Comparison of ENCODE assay signal across 10 cellular contexts in genomic region chr6:17863971-17864754, GRCh38.
DNase-seq lines count a peak whose midpoint lies in the region; ATAC-seq and TF ChIP-seq lines count a peak whose summit lies in the region.
"Had no signal": no experiment of that assay in that cellular context is flagged by ENCODE, and none has a peak within 500 bp of the region (broad histone marks: within the 10 kb centered on the region; RNA-seq: fewer than 3 reads in every experiment).

No MANE protein-coding gene starts in this region.

- ATAC-seq in GM19351 (IDR thresholded peaks at IDR 0.05; ENCODE audit: unreplicated experiment), result no peak
- no peak for ATAC-seq in HG02571 (IDR thresholded peaks at IDR 0.05; ENCODE audit: unreplicated experiment)
- ATAC-seq: activated CD4-positive, alpha-beta T cell treated with anti-CD3 and anti-CD28 coated beads for 36 hours had no signal

- peak overlapping the region; percentile 46 for H3K27ac Mint-ChIP-seq in nephron progenitor cell
- no peak overlapping the region for H3K27ac Mint-ChIP-seq in Calu3 (ENCODE audit: unreplicated experiment)
- H3K27ac Mint-ChIP-seq: activated CD4-positive, alpha-beta T cell treated with anti-CD3 and anti-CD28 coated beads for 36 hours; CD4-positive, CD25-positive, alpha-beta regulatory T cell had no signal

- H3K27me3 Mint-ChIP-seq in nephron progenitor cell (ENCODE audit: low read depth, poor library complexity) (peaks cover 3% of the 10 kb centered on the region), Calu3 (ENCODE audit: unreplicated experiment) (no peaks in the 10 kb centered on the region)

- H3K9me3 Mint-ChIP-seq in nephron progenitor cell (no peaks in the 10 kb centered on the region), Calu3 (ENCODE audit: low read depth, unreplicated experiment) (no peaks in the 10 kb centered on the region)
- H3K9me3 Mint-ChIP-seq: CD4-positive, CD25-positive, alpha-beta regulatory T cell had no signal

- H3K9me3 ChIP-seq in SJCRH30 (replicated peaks), result no peaks in the 10 kb centered on the region

- H3K36me3 Mint-ChIP-seq in nephron progenitor cell (ENCODE audit: low read depth) (no peaks in the 10 kb centered on the region), Calu3 (ENCODE audit: insufficient read depth, unreplicated experiment) (no peaks in the 10 kb centered on the region)
- H3K36me3 Mint-ChIP-seq: CD4-positive, CD25-positive, alpha-beta regulatory T cell had no signal

- TF ChIP-seq CTCF in nephron progenitor cell (IDR thresholded peaks at IDR 0.05) (no peak), Calu3 (IDR thresholded peaks at IDR 0.05; ENCODE audit: unreplicated experiment) (no peak)

- H3K4me1 Mint-ChIP-seq in nephron progenitor cell, result peaks cover 15% of the 10 kb centered on the region
- peaks cover 9% of the 10 kb centered on the region for H3K4me1 Mint-ChIP-seq in Calu3 (ENCODE audit: low read depth, unreplicated experiment)
- H3K4me1 Mint-ChIP-seq: activated CD4-positive, alpha-beta T cell treated with anti-CD3 and anti-CD28 coated beads for 36 hours; CD4-positive, CD25-positive, alpha-beta regulatory T cell had no signal

- H3K4me3 Mint-ChIP-seq in nephron progenitor cell (no peak overlapping the region), Calu3 (ENCODE audit: low read depth, unreplicated experiment) (no peak overlapping the region)
- H3K4me3 Mint-ChIP-seq: activated CD4-positive, alpha-beta T cell treated with anti-CD3 and anti-CD28 coated beads for 36 hours; CD4-positive, CD25-positive, alpha-beta regulatory T cell had no signal

- no peaks in the 10 kb centered on the region for H3K36me3 ChIP-seq in SJCRH30

- no TSS peak for BruUV-seq in Calu3 (replicated peaks; lab: Mats Ljungman, UMichigan)

- DNase-seq in AG08396 (ENCODE audit: low spot score), result peak; percentile 35
- DNase-seq in SJCRH30, result peak; percentile 77 to 86
- DNase-seq in fibroblast of gingiva (ENCODE audit: low read depth), result peak; percentile 48
- no peak for DNase-seq in nephron progenitor cell
- no peak for DNase-seq in NOMO-1 treated with dmso at 0.1 percent for 144 hours (lab: John Stamatoyannopoulos, UW; ENCODE audit: unreplicated experiment)
- no peak for DNase-seq in Calu3
- DNase-seq: activated CD4-positive, alpha-beta T cell treated with anti-CD3 and anti-CD28 coated beads for 36 hours; CD4-positive, CD25-positive, alpha-beta regulatory T cell had no signal

- intact Hi-C loops in Calu3 (cut with micrococcal nuclease; ENCODE audit: unreplicated experiment), result loop anchor here (10.0 kb wide), 1 partner anchor 121 kb away; the partner anchor contains the start of gene KIF13A

- H3K27me3 ChIP-seq in SJCRH30, result no peaks in the 10 kb centered on the region

- H3K4me1 ChIP-seq in SJCRH30, result peaks cover 37% of the 10 kb centered on the region

- CTCF ChIA-PET in Calu3 (lab: Charles Lee), result interaction anchor here (0.5 to 0.7 kb wide), 3 partner anchors 14 to 65 kb away, joined by 3 to 4 read pairs (median 3); no protein-coding TSS in a partner anchor

- peak overlapping the region; percentile 48 for H3K4me3 ChIP-seq in SJCRH30

- H3K27ac ChIP-seq in SJCRH30, result peak overlapping the region; percentile 89

Comparison
In these comparisons a context has a peak if more than half of its experiments do, and no peak if none do; other contexts are left out.
1. DNase-seq: peak in AG08396 (single experiment), SJCRH30 (2 of 2) and fibroblast of gingiva (single experiment); none in nephron progenitor cell (single experiment), NOMO-1 treated with dmso at 0.1 percent for 144 hours (single experiment) and Calu3 (single experiment).